1 cellular context compared by ENCODE assay signal in the genomic region with DNA sequence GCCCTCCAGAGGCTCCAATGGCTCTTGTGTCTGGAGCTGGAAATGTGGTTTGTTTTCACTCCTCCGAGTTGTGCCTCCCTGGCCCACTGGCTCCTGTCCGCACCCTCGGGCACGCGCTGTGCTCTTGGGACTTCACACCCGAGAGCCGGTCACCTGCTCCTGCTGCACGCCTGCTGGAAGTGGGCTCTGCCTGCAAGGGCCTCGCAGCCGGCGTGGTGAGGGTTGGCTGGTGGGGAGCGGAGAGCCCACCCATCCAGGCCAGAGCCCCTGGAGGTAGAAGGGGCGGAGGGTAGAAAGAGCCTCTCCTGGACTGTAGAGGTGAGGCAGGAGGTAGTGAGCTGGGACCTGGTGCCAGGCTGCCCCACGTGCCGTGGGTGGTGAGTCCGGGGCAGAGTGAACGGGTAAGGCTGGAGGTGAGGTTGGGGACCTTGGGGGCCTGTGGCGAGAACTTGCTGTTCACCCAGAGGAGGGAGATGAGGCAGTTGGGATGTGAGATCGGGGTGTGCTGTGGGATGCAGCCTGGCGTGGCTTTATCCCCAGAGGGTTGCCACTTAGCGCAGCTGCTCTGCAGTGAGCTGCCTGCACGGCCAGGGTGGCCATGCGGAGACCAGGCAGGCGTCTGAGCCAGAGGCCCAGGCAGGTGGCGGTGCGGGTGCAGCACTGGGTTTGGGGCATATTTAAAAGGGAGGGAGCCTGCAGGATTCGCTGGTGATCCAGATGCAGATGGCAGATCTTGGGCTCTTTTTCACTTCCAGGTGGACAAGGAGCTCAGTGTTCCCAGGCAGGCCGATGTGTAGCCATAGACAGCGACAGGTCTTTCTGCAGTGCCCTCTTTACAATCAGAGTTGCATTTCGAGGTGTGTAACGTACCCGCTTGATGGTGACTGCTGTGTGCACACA.
TF ChIP-seq lines count a peak whose summit lies in the region.

No MANE protein-coding gene starts in this region.

TF ChIP-seq in IMR-90, 13 proteins besides CTCF, POLR2A, EP300 and RAD21:
- TF ChIP-seq RFX5 (IDR thresholded peaks at IDR 0.05; ENCODE audit: low read depth, low read length) (no peak), MAFK (IDR thresholded peaks at IDR 0.05; ENCODE audit: low read depth, low read length) (no peak), SMC3 (IDR thresholded peaks at IDR 0.05; ENCODE audit: low read depth, low read length) (no peak), FOS (IDR thresholded peaks at IDR 0.05; ENCODE audit: low read depth, low read length) (no peak), BHLHE40 (IDR thresholded peaks at IDR 0.05; ENCODE audit: low read depth, low read length) (no peak), MXI1 (IDR thresholded peaks at IDR 0.05; ENCODE audit: borderline replicate concordance, low read depth, low read length) (no peak)
